19 cellular contexts compared by ENCODE assay signal in genomic region chr12:29709641-29710040, GRCh38.
DNase-seq lines count a peak whose midpoint lies in the region; ATAC-seq, FAIRE-seq and TF ChIP-seq lines count a peak whose summit lies in the region.
"Had no signal": no experiment of that assay in that cellular context is flagged by ENCODE, and none has a peak within 500 bp of the region (broad histone marks: within the 10 kb centered on the region; RNA-seq: fewer than 3 reads in every experiment).

No MANE protein-coding gene starts in this region.

- no peak for DNase-seq in SK-N-SH
- DNase-seq in SJCRH30 = no peak
- no peak for DNase-seq in keratinocyte (ENCODE audit: low read depth, low spot score)
- no peak for DNase-seq in activated naive CD4-positive, alpha-beta T cell treated with Interleukin-2 at 50 U/mL for 16 hours
- no peak for DNase-seq in DMS53 (lab: John Stamatoyannopoulos, UW)
- DNase-seq in GM13976 (ENCODE audit: low spot score) = no peak
- DNase-seq: activated CD4-positive, alpha-beta memory T cell treated with anti-CD3 and anti-CD28 coated beads, Interleukin-2, amount 10 ng/mL, durations not matched to agents 7 days and 5 days; activated naive CD4-positive, alpha-beta T cell treated with anti-CD3 and anti-CD28 coated beads, Interleukin-2, amount 50 U/mL, for 16 hours; activated T-cell treated with anti-CD3 and anti-CD28 coated beads, Interleukin-2, amount 50 U/mL, for 24 hours; MM.1S; natural killer cell; NCI-H510A; WERI-Rb-1 had no signal

- no peak overlapping the region for H3K4me3 ChIP-seq in SK-N-SH (ENCODE audit: low read depth in 2 of 2, low read length in 1 of 2)
- H3K4me3 ChIP-seq in SJCRH30 = peak overlapping the region; percentile 8
- no peak overlapping the region for H3K4me3 ChIP-seq in keratinocyte (ENCODE audit: control insufficient read depth in 2 of 3, extremely low read depth in 1 of 3, insufficient read depth in 2 of 3, low read depth in 1 of 3, low read length in 3 of 3)
- no peak overlapping the region for H3K4me3 ChIP-seq in skeletal muscle satellite cell (ENCODE audit: low read length)
- H3K4me3 ChIP-seq: BLaER1 treated with 17β-estradiol and CSF1 and Interleukin-3, amounts not matched to agents 10 nM and 100 nM; body of pancreas; lung had no signal

- CTCF ChIA-PET in SK-N-SH (lab: Yijun Ruan, JAX) = no interaction called here

- H3K4me2 ChIP-seq in SK-N-SH (no peak overlapping the region), keratinocyte (ENCODE audit: control insufficient read depth, extremely low read depth, insufficient read depth, low read depth, low read length) (peak overlapping the region; percentile 70), skeletal muscle satellite cell (ENCODE audit: low read length) (peak overlapping the region; percentile 26)
- H3K4me2 ChIP-seq: BLaER1 treated with 17β-estradiol and CSF1 and Interleukin-3, amounts not matched to agents 10 nM and 100 nM had no signal

- dilution Hi-C loops in keratinocyte (cut with MboI; ENCODE audit: extremely low pct_ligation_motif_present, low sequenced_read_pairs) = no loop called here

- H3K9me1 ChIP-seq in keratinocyte (ENCODE audit: control insufficient read depth, extremely low read depth, insufficient read depth, low read length) = no peaks in the 10 kb centered on the region

- H3K9ac ChIP-seq in SK-N-SH (no peak overlapping the region), keratinocyte (ENCODE audit: control insufficient read depth, extremely low read depth, insufficient read depth, low read length) (no peak overlapping the region), skeletal muscle satellite cell (ENCODE audit: low read depth, low read length) (peak overlapping the region; percentile 9)
- H3K9ac ChIP-seq: BLaER1 treated with 17β-estradiol and CSF1 and Interleukin-3, amounts not matched to agents 10 nM and 100 nM had no signal

- no peaks in the 10 kb centered on the region for H3K9me2 ChIP-seq in SK-N-SH

- TF ChIP-seq EP300 in SK-N-SH (IDR thresholded peaks at IDR 0.05; ENCODE audit: borderline replicate concordance in 1 of 2, low read depth in 1 of 2, low read length in 1 of 2) = no peak

- WGBS in SK-N-SH (ENCODE audit: low lambda C conversion rate) = 26% methylated on average over 3 of the region's 3 CpGs

- H3K79me2 ChIP-seq in SK-N-SH (ENCODE audit: insufficient read depth) (no peaks in the 10 kb centered on the region), keratinocyte (ENCODE audit: control insufficient read depth, insufficient read depth, low read length) (no peaks in the 10 kb centered on the region)

- POLR2A ChIA-PET in SK-N-SH (lab: Yijun Ruan, JAX) = no interaction called here

- H2AFZ ChIP-seq in SK-N-SH (ENCODE audit: low read depth) (no peak overlapping the region), keratinocyte (ENCODE audit: control insufficient read depth, low read length) (peak overlapping the region; percentile 84)

- H3K36me3 ChIP-seq in SK-N-SH (replicated peaks in 1 of 2; ENCODE audit: control insufficient read depth in 1 of 2, insufficient read depth in 2 of 2, low read length in 1 of 2) = no peaks in the 10 kb centered on the region
- peaks cover 15% of the 10 kb centered on the region for H3K36me3 ChIP-seq in SJCRH30
- H3K36me3 ChIP-seq in keratinocyte (ENCODE audit: control insufficient read depth in 2 of 2, extremely low read depth in 1 of 2, insufficient read depth in 2 of 2, low read length in 2 of 2) = no peaks in the 10 kb centered on the region
- peaks cover 20% of the 10 kb centered on the region for H3K36me3 ChIP-seq in skeletal muscle satellite cell (ENCODE audit: insufficient read depth, low read length)
- H3K36me3 ChIP-seq: BLaER1 treated with 17β-estradiol and CSF1 and Interleukin-3, amounts not matched to agents 10 nM and 100 nM; WERI-Rb-1 had no signal

- TF ChIP-seq CTCF in SK-N-SH (IDR thresholded peaks at IDR 0.05) (no peak), keratinocyte (optimal IDR thresholded peaks at IDR 0.05 in 1 of 3, IDR thresholded peaks at IDR 0.05 in 1 of 3, conservative IDR thresholded peaks at IDR 0.05 in 1 of 3; ENCODE audit: extremely low read depth in 1 of 3, insufficient read depth in 2 of 3, low read length in 3 of 3) (no peak), GM13976 (IDR thresholded peaks at IDR 0.05; ENCODE audit: borderline replicate concordance, control extremely low read depth, extremely low read depth, insufficient read depth, missing control alignments) (no peak)

- peaks cover 0 to 18% of the 10 kb centered on the region in 2 experiments; a peak in 2 of 4 replicates for H3K4me1 ChIP-seq in SK-N-SH (ENCODE audit: control insufficient read depth in 1 of 2, insufficient read depth in 2 of 2, low read depth in 1 of 2, low read length in 1 of 2)
- peaks cover 48% of the 10 kb centered on the region for H3K4me1 ChIP-seq in SJCRH30
- H3K4me1 ChIP-seq in keratinocyte (ENCODE audit: control insufficient read depth, extremely low read depth, insufficient read depth, low read length) = peaks cover 18% of the 10 kb centered on the region
- H3K4me1 ChIP-seq in skeletal muscle satellite cell (ENCODE audit: control insufficient read depth, insufficient read depth, low read length) = peaks cover 41% of the 10 kb centered on the region
- H3K4me1 ChIP-seq: body of pancreas had no signal

- H3K9me3 ChIP-seq in SK-N-SH = no peaks in the 10 kb centered on the region
- no peaks in the 10 kb centered on the region for H3K9me3 ChIP-seq in SJCRH30 (replicated peaks)
- no peaks in the 10 kb centered on the region for H3K9me3 ChIP-seq in keratinocyte (ENCODE audit: control insufficient read depth, low read depth, low read length)
- H3K9me3 ChIP-seq in skeletal muscle satellite cell (replicated peaks; ENCODE audit: low read length) = no peaks in the 10 kb centered on the region
- H3K9me3 ChIP-seq: BLaER1 treated with 17β-estradiol and CSF1 and Interleukin-3, amounts not matched to agents 10 nM and 100 nM; body of pancreas had no signal

- H3K27me3 ChIP-seq in SK-N-SH (ENCODE audit: insufficient read depth) (no peaks in the 10 kb centered on the region), SJCRH30 (no peaks in the 10 kb centered on the region), keratinocyte (ENCODE audit: control insufficient read depth, extremely low read depth, insufficient read depth, low read length) (no peaks in the 10 kb centered on the region), skeletal muscle satellite cell (ENCODE audit: control insufficient read depth, insufficient read depth, low read length) (no peaks in the 10 kb centered on the region)
- H3K27me3 ChIP-seq: BLaER1 treated with 17β-estradiol and CSF1 and Interleukin-3, amounts not matched to agents 10 nM and 100 nM; body of pancreas had no signal

- no peaks in the 10 kb centered on the region for H4K20me1 ChIP-seq in SK-N-SH (ENCODE audit: insufficient read depth)
- no peaks in the 10 kb centered on the region for H4K20me1 ChIP-seq in keratinocyte (ENCODE audit: control insufficient read depth, extremely low read depth, insufficient read depth, low read length)
- H4K20me1 ChIP-seq: BLaER1 treated with 17β-estradiol and CSF1 and Interleukin-3, amounts not matched to agents 10 nM and 100 nM had no signal

- no peak for ATAC-seq in SK-N-SH treated with all-trans-retinoic acid at 6 μM for 48 hours
- ATAC-seq: natural killer cell had no signal

- H3K27ac ChIP-seq in SK-N-SH (ENCODE audit: low read depth in 2 of 2, low read length in 1 of 2) (peak overlapping the region in 1 of 2 experiments; percentile 94; a peak in 2 of 4 replicates), SJCRH30 (peak overlapping the region; percentile 76), keratinocyte (ENCODE audit: control insufficient read depth, insufficient read depth, low read length) (no peak overlapping the region)
- H3K27ac ChIP-seq: BLaER1 treated with 17β-estradiol and CSF1 and Interleukin-3, amounts not matched to agents 10 nM and 100 nM; body of pancreas; WERI-Rb-1 had no signal

- in situ Hi-C loops in GM13976 (cut with MboI; ENCODE audit: low sequenced_read_pairs, unreplicated experiment) = no loop called here

- FAIRE-seq in keratinocyte (lab: Jason Lieb, UNC) = no peak
- FAIRE-seq: GM12892 had no signal

- TF ChIP-seq RAD21 in SK-N-SH (IDR thresholded peaks at IDR 0.05; ENCODE audit: low read length) = no peak

- no peaks in the 10 kb centered on the region for H3F3A ChIP-seq in SK-N-SH (replicated peaks; ENCODE audit: insufficient read depth)

TF ChIP-seq in SK-N-SH treated with all-trans-retinoic acid at 6 μM for 48 hours, 23 proteins besides CTCF, POLR2A, EP300 and RAD21:
- TF ChIP-seq ZFP3 (CRISPR knock-in tag; IDR thresholded peaks at IDR 0.05) (peak; percentile 93), CSRNP3 (CRISPR knock-in tag; IDR thresholded peaks at IDR 0.05) (no peak), ZFP30 (CRISPR knock-in tag; IDR thresholded peaks at IDR 0.05) (no peak)

TF ChIP-seq in SK-N-SH, 30 proteins besides CTCF, POLR2A, EP300 and RAD21:
- no peak for TF ChIP-seq SMC3 (IDR thresholded peaks at IDR 0.05; ENCODE audit: low read depth, low read length)
- TF ChIP-seq NFIC (IDR thresholded peaks at IDR 0.05; ENCODE audit: borderline replicate concordance) = no peak
- TF ChIP-seq MXI1 (IDR thresholded peaks at IDR 0.05; ENCODE audit: low read depth, low read length) = no peak
- TF ChIP-seq USF2 (IDR thresholded peaks at IDR 0.05; ENCODE audit: borderline replicate concordance, low read depth, low read length) = no peak
- no peak for TF ChIP-seq TAF1 (IDR thresholded peaks at IDR 0.05; ENCODE audit: borderline replicate concordance, low read depth, low read length)
